Comparison of ENCODE assay signal across 10 cellular contexts in genomic region chr3:38480093-38480445, GRCh38.
"Had no signal": no experiment of that assay in that cellular context is flagged by ENCODE, and none has a peak within 500 bp of the region (broad histone marks: within the 10 kb centered on the region; RNA-seq: fewer than 3 reads in every experiment).

No MANE protein-coding gene starts in this region.

- H3K4me1 ChIP-seq: heart right ventricle, testis had no signal

- H3K4me3 ChIP-seq: esophagus muscularis mucosa, heart right ventricle, ovary, testis had no signal

- H3K27ac ChIP-seq: esophagus muscularis mucosa, heart right ventricle, ovary, testis had no signal

- H3K4me1 Mint-ChIP-seq: stimulated activated naive CD8-positive, alpha-beta T cell treated with anti-CD3 and anti-CD28 coated beads, Interleukin-15, amount 100 ng/mL, for 72 hours had no signal

- H3K27me3 ChIP-seq: esophagus muscularis mucosa, heart right ventricle, ovary, testis had no signal

- H3K27ac Mint-ChIP-seq: stimulated activated naive CD8-positive, alpha-beta T cell treated with anti-CD3 and anti-CD28 coated beads, Interleukin-15, amount 100 ng/mL, for 72 hours; T-helper 17 cell had no signal

- H3K27me3 Mint-ChIP-seq: stimulated activated naive CD8-positive, alpha-beta T cell treated with anti-CD3 and anti-CD28 coated beads, Interleukin-15, amount 100 ng/mL, for 72 hours; T-helper 17 cell had no signal

- H3K9me3 Mint-ChIP-seq: activated naive CD4-positive, alpha-beta T cell treated with anti-CD3 and anti-CD28 coated beads, Interleukin-2, amount 50 U/mL, for 72 hours; activated T-cell treated with anti-CD3 and anti-CD28 coated beads, Interleukin-2, amount 50 U/mL, for 4 hours; nephron; stimulated activated naive CD8-positive, alpha-beta T cell treated with anti-CD3 and anti-CD28 coated beads, Interleukin-15, amount 100 ng/mL, for 72 hours had no signal

- H3K36me3 ChIP-seq: ovary had no signal

- H3K9me3 ChIP-seq: esophagus muscularis mucosa, heart right ventricle, ovary, testis had no signal

- H3K4me3 Mint-ChIP-seq: activated T-cell treated with anti-CD3 and anti-CD28 coated beads, Interleukin-2, amount 50 U/mL, for 4 hours; nephron; stimulated activated naive CD8-positive, alpha-beta T cell treated with anti-CD3 and anti-CD28 coated beads, Interleukin-15, amount 100 ng/mL, for 72 hours; T-helper 17 cell had no signal

- DNase-seq: amniotic stem cell had no signal
